In genomic region chr9:34637356-34638137, GRCh38 we compare ENCODE assay signal across 8 cellular contexts.
DNase-seq lines count a peak whose midpoint lies in the region; ATAC-seq lines count a peak whose summit lies in the region.

TSS of gene SIGMAR1 (minus strand) at chr9:34637787. CDS start at chr9:34637697, 90 bp downstream.

- H3K9ac ChIP-seq in BLaER1: peak within 1 kb of the TSS; percentile 87

- H3K4me3 ChIP-seq in BLaER1: peak within 1 kb of the TSS; percentile 77

- H3K27me3 ChIP-seq in BLaER1: no peaks in the 10 kb centered on the region

- peaks cover 11% of the 10 kb centered on the region for H3K36me3 ChIP-seq in BLaER1

- H3K4me2 ChIP-seq in BLaER1: peak within 1 kb of the TSS; percentile 91

- peak within 1 kb of the TSS; percentile 84 for H3K27ac ChIP-seq in BLaER1

- peak; percentile 98 for DNase-seq in NCI-H69 (lab: John Stamatoyannopoulos, UW)
- peak; percentile 91 for DNase-seq in activated CD4-positive, alpha-beta T cell treated with anti-CD3 and anti-CD28 coated beads, Interleukin-2, amount 50 U/mL, for 1 hour
- DNase-seq in cortex of kidney (lab: John Stamatoyannopoulos, UW): peak; percentile 43
- peak; percentile 98 for DNase-seq in left kidney (ENCODE audit: low read depth, low spot score)
- DNase-seq in stimulated activated CD4-positive, alpha-beta T cell treated with anti-CD3 and anti-CD28 coated beads, Interleukin-1b, Interleukin-23, amount 100 ng/mL, for 48 hours: peak; percentile 91

- H3K4me1 ChIP-seq in BLaER1: peaks cover 47% of the 10 kb centered on the region

- peak; percentile 80 for ATAC-seq in GM19328 (IDR thresholded peaks at IDR 0.05; ENCODE audit: unreplicated experiment)
- peak; percentile 79 for ATAC-seq in HG03521 (IDR thresholded peaks at IDR 0.05; ENCODE audit: unreplicated experiment)

- H4K20me1 ChIP-seq in BLaER1: peaks cover 37% of the 10 kb centered on the region

- H3K9me3 ChIP-seq in BLaER1: no peaks in the 10 kb centered on the region

Comparison
In these comparisons a context has a peak if more than half of its experiments do, and no peak if none do; other contexts are left out.
1. Peak in every context shown above with its lines: DNase-seq, ATAC-seq, H3K4me3 ChIP-seq and H3K27ac ChIP-seq.
2. DNase-seq: peak in every context shown above with its lines; median percentile 98 in NCI-H69; 98 in left kidney; 91 in activated CD4-positive, alpha-beta T cell treated with anti-CD3 and anti-CD28 coated beads, Interleukin-2, amount 50 U/mL, for 1 hour; 91 in stimulated activated CD4-positive, alpha-beta T cell treated with anti-CD3 and anti-CD28 coated beads, Interleukin-1b, Interleukin-23, amount 100 ng/mL, for 48 hours; 43 in cortex of kidney.